Comparison of ENCODE assay signal across 1 cellular context in the genomic region with DNA sequence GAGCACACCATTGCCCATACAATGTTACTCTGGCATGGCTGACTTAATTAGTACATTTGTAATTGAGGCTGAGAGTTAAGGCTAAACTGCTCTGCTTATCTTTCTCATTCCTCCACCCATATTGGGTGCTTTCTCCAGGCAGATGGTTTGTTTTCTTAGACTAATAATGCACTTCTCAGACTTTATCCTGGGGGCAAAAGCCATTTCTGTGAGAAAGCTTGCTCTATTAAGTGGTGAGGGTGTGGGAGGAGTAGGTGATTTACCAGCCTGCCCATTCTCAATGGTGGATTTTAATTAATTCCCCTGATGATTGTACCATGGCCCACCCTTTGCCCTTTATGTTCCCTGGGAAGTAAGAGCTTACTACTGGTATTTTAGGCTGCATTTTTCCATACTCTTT.
A peak's percentile ranks its signal among the peaks of the same experiment; 100 is the strongest.
TF ChIP-seq lines count a peak whose summit lies in the region.

No MANE protein-coding gene starts in this region.

TF ChIP-seq in HEK293, 187 proteins besides CTCF, POLR2A, EP300 and RAD21 (continued from another document):
- TF ChIP-seq ZBTB20 (tag by site-specific recombination; IDR thresholded peaks at IDR 0.05) = no peak
- TF ChIP-seq, protein P1, sequence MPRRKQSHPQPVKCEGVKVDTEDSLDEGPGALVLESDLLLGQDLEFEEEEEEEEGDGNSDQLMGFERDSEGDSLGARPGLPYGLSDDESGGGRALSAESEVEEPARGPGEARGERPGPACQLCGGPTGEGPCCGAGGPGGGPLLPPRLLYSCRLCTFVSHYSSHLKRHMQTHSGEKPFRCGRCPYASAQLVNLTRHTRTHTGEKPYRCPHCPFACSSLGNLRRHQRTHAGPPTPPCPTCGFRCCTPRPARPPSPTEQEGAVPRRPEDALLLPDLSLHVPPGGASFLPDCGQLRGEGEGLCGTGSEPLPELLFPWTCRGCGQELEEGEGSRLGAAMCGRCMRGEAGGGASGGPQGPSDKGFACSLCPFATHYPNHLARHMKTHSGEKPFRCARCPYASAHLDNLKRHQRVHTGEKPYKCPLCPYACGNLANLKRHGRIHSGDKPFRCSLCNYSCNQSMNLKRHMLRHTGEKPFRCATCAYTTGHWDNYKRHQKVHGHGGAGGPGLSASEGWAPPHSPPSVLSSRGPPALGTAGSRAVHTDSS (tag by site-specific recombination; IDR thresholded peaks at IDR 0.05) = no peak
- no peak for TF ChIP-seq ZNF529 (tag by site-specific recombination; IDR thresholded peaks at IDR 0.05; ENCODE audit: insufficient replicate concordance)
- TF ChIP-seq, protein P2, sequence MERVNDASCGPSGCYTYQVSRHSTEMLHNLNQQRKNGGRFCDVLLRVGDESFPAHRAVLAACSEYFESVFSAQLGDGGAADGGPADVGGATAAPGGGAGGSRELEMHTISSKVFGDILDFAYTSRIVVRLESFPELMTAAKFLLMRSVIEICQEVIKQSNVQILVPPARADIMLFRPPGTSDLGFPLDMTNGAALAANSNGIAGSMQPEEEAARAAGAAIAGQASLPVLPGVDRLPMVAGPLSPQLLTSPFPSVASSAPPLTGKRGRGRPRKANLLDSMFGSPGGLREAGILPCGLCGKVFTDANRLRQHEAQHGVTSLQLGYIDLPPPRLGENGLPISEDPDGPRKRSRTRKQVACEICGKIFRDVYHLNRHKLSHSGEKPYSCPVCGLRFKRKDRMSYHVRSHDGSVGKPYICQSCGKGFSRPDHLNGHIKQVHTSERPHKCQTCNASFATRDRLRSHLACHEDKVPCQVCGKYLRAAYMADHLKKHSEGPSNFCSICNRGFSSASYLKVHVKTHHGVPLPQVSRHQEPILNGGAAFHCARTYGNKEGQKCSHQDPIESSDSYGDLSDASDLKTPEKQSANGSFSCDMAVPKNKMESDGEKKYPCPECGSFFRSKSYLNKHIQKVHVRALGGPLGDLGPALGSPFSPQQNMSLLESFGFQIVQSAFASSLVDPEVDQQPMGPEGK (tag by site-specific recombination; IDR thresholded peaks at IDR 0.05) = no peak
- TF ChIP-seq ZNF555 (tag by site-specific recombination; conservative IDR thresholded peaks at IDR 0.05) = no peak
- no peak for TF ChIP-seq ZNF184 (tag by site-specific recombination; IDR thresholded peaks at IDR 0.05)
- TF ChIP-seq ZFHX2 (tag by site-specific recombination; conservative IDR thresholded peaks at IDR 0.05) = peak; percentile 59; the same call in 1 of the 2 replicates
- TF ChIP-seq ZNF155 (tag by site-specific recombination; IDR thresholded peaks at IDR 0.05) = no peak
- TF ChIP-seq, protein P3, sequence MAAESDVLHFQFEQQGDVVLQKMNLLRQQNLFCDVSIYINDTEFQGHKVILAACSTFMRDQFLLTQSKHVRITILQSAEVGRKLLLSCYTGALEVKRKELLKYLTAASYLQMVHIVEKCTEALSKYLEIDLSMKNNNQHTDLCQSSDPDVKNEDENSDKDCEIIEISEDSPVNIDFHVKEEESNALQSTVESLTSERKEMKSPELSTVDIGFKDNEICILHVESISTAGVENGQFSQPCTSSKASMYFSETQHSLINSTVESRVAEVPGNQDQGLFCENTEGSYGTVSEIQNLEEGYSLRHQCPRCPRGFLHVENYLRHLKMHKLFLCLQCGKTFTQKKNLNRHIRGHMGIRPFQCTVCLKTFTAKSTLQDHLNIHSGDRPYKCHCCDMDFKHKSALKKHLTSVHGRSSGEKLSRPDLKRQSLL (tag by site-specific recombination; IDR thresholded peaks at IDR 0.05) = no peak
- TF ChIP-seq ZNF223 (tag by site-specific recombination; IDR thresholded peaks at IDR 0.05) = no peak
- TF ChIP-seq ZNF19 (tag by site-specific recombination; IDR thresholded peaks at IDR 0.05; ENCODE audit: low read depth) = no peak
- TF ChIP-seq ZNF501 (tag by site-specific recombination; IDR thresholded peaks at IDR 0.05) = no peak
- TF ChIP-seq, protein P4, sequence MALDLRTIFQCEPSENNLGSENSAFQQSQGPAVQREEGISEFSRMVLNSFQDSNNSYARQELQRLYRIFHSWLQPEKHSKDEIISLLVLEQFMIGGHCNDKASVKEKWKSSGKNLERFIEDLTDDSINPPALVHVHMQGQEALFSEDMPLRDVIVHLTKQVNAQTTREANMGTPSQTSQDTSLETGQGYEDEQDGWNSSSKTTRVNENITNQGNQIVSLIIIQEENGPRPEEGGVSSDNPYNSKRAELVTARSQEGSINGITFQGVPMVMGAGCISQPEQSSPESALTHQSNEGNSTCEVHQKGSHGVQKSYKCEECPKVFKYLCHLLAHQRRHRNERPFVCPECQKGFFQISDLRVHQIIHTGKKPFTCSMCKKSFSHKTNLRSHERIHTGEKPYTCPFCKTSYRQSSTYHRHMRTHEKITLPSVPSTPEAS (tag by site-specific recombination; IDR thresholded peaks at IDR 0.05) = no peak
- no peak for TF ChIP-seq ZNF629 (tag by site-specific recombination; IDR thresholded peaks at IDR 0.05)
- TF ChIP-seq ZNF221 (tag by site-specific recombination; IDR thresholded peaks at IDR 0.05; ENCODE audit: borderline replicate concordance) = no peak
- no peak for TF ChIP-seq ZNF121 (tag by site-specific recombination; IDR thresholded peaks at IDR 0.05)
- TF ChIP-seq ZBTB8A (tag by site-specific recombination; IDR thresholded peaks at IDR 0.05) = 0 out of 2 replicates have a peak, but pooled peaks have one; percentile 14
- TF ChIP-seq ZNF664 (tag by site-specific recombination; IDR thresholded peaks at IDR 0.05) = no peak
- TF ChIP-seq, protein P5, sequence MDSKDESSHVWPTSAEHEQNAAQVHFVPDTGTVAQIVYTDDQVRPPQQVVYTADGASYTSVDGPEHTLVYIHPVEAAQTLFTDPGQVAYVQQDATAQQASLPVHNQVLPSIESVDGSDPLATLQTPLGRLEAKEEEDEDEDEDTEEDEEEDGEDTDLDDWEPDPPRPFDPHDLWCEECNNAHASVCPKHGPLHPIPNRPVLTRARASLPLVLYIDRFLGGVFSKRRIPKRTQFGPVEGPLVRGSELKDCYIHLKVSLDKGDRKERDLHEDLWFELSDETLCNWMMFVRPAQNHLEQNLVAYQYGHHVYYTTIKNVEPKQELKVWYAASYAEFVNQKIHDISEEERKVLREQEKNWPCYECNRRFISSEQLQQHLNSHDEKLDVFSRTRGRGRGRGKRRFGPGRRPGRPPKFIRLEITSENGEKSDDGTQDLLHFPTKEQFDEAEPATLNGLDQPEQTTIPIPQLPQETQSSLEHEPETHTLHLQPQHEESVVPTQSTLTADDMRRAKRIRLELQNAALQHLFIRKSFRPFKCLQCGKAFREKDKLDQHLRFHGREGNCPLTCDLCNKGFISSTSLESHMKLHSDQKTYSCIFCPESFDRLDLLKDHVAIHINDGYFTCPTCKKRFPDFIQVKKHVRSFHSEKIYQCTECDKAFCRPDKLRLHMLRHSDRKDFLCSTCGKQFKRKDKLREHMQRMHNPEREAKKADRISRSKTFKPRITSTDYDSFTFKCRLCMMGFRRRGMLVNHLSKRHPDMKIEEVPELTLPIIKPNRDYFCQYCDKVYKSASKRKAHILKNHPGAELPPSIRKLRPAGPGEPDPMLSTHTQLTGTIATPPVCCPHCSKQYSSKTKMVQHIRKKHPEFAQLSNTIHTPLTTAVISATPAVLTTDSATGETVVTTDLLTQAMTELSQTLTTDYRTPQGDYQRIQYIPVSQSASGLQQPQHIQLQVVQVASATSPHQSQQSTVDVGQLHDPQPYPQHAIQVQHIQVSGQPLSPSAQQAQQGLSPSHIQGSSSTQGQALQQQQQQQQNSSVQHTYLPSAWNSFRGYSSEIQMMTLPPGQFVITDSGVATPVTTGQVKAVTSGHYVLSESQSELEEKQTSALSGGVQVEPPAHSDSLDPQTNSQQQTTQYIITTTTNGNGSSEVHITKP (tag by site-specific recombination; IDR thresholded peaks at IDR 0.05) = no peak
- no peak for TF ChIP-seq ZNF433 (tag by site-specific recombination; IDR thresholded peaks at IDR 0.05; ENCODE audit: low read depth)
- no peak for TF ChIP-seq ZNF366 (tag by site-specific recombination; conservative IDR thresholded peaks at IDR 0.05)
- TF ChIP-seq, protein P6, sequence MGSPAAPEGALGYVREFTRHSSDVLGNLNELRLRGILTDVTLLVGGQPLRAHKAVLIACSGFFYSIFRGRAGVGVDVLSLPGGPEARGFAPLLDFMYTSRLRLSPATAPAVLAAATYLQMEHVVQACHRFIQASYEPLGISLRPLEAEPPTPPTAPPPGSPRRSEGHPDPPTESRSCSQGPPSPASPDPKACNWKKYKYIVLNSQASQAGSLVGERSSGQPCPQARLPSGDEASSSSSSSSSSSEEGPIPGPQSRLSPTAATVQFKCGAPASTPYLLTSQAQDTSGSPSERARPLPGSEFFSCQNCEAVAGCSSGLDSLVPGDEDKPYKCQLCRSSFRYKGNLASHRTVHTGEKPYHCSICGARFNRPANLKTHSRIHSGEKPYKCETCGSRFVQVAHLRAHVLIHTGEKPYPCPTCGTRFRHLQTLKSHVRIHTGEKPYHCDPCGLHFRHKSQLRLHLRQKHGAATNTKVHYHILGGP (tag by site-specific recombination; IDR thresholded peaks at IDR 0.05) = no peak
- TF ChIP-seq KLF16 (tag by site-specific recombination; IDR thresholded peaks at IDR 0.05) = no peak
- TF ChIP-seq ZNF311 (tag by site-specific recombination; IDR thresholded peaks at IDR 0.05; ENCODE audit: borderline replicate concordance) = no peak
- no peak for TF ChIP-seq WT1 (tag by site-specific recombination; IDR thresholded peaks at IDR 0.05)
- TF ChIP-seq, protein P7, sequence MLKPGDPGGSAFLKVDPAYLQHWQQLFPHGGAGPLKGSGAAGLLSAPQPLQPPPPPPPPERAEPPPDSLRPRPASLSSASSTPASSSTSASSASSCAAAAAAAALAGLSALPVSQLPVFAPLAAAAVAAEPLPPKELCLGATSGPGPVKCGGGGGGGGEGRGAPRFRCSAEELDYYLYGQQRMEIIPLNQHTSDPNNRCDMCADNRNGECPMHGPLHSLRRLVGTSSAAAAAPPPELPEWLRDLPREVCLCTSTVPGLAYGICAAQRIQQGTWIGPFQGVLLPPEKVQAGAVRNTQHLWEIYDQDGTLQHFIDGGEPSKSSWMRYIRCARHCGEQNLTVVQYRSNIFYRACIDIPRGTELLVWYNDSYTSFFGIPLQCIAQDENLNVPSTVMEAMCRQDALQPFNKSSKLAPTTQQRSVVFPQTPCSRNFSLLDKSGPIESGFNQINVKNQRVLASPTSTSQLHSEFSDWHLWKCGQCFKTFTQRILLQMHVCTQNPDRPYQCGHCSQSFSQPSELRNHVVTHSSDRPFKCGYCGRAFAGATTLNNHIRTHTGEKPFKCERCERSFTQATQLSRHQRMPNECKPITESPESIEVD (tag by site-specific recombination; IDR thresholded peaks at IDR 0.05) = peak; percentile 45
- TF ChIP-seq SCRT2 (tag by site-specific recombination; IDR thresholded peaks at IDR 0.05) = no peak
- TF ChIP-seq ZNF133 (tag by site-specific recombination; IDR thresholded peaks at IDR 0.05) = no peak
- TF ChIP-seq BCL11A (tag by site-specific recombination; IDR thresholded peaks at IDR 0.05; ENCODE audit: low read depth) = no peak
- no peak for TF ChIP-seq ZNF394 (tag by site-specific recombination; IDR thresholded peaks at IDR 0.05; ENCODE audit: borderline replicate concordance)
